ENCODE assay signal across 8 cellular contexts in the genomic region with DNA sequence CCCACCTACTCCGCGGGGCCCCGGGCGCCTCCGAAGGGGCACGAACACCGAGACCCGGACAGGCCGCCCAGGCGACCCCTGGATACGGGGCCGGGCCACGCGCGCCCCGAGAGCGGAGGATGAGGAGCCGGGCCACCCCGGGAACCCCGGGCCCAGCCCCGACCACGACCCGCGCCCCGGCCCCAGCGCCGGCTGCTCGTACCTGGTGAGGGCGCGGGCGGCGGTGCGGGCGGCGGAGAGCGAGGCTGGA. TPM values are rescaled to one million over a fixed set of nuclear protein-coding genes. Genes with fewer than 3 reads are reported as not detected.
DNase-seq lines count a peak whose midpoint lies in the region; ATAC-seq, FAIRE-seq and TF ChIP-seq lines count a peak whose summit lies in the region.

No MANE protein-coding gene starts in this region.

- FAIRE-seq in kidney (lab: Jason Lieb, UNC) = no peak

- H3K4me1 Mint-ChIP-seq in stimulated activated naive CD8-positive, alpha-beta T cell treated with anti-CD3 and anti-CD28 coated beads, Interleukin-15, Interleukin-2, amounts not matched to agents 100 ng/mL and 50 ng/mL, for 24 hours (ENCODE audit: low read depth) = peaks cover 15% of the 10 kb centered on the region
- peaks cover 24% of the 10 kb centered on the region for H3K4me1 Mint-ChIP-seq in activated CD4-positive, alpha-beta memory T cell treated with anti-CD3 and anti-CD28 coated beads, Interleukin-2, amount 10 ng/mL, durations not matched to agents 7 days and 5 days

- POLR2A ChIA-PET in activated CD4-positive, alpha-beta memory T cell treated with anti-CD3 and anti-CD28 coated beads, Interleukin-2, amount 10 ng/mL, durations not matched to agents 7 days and 5 days (lab: Charles Lee) = interaction anchor here (0.6 to 3.2 kb wide), 13 partner anchors 8 to 174 kb away, joined by 3 to 15 read pairs (median 5); partner anchors contain the start of genes CENPX, DCXR and LRRC45

- H3K36me3 Mint-ChIP-seq in stimulated activated naive CD8-positive, alpha-beta T cell treated with anti-CD3 and anti-CD28 coated beads, Interleukin-15, Interleukin-2, amounts not matched to agents 100 ng/mL and 50 ng/mL, for 24 hours (ENCODE audit: low read depth) = peaks cover 4% of the 10 kb centered on the region
- H3K36me3 Mint-ChIP-seq in activated CD4-positive, alpha-beta memory T cell treated with anti-CD3 and anti-CD28 coated beads, Interleukin-2, amount 10 ng/mL, durations not matched to agents 7 days and 5 days (ENCODE audit: low read depth) = peaks cover 9% of the 10 kb centered on the region

- intact Hi-C loops in kidney (cut with DNase I) = no loop called here
- intact Hi-C loops in thyroid gland (cut with DNase I) = no loop called here

- in situ Hi-C loops in ACHN (cut with HindIII; ENCODE audit: low pct_ligation_motif_present, low pct_unique_long_range_greater_than_20kb, low sequenced_read_pairs) = no loop called here

- peak overlapping the region; percentile 51 to 67 for H3K27ac ChIP-seq in kidney (ENCODE audit: low read depth in 2 of 2, low read length in 2 of 2)
- H3K27ac ChIP-seq in thyroid gland = peak overlapping the region; percentile 74 to 94 (median 85)

- ATAC-seq in stimulated activated naive CD8-positive, alpha-beta T cell treated with anti-CD3 and anti-CD28 coated beads, Interleukin-15, Interleukin-2, amounts not matched to agents 100 U/mL and 50 U/mL, for 24 hours = no peak
- ATAC-seq in HG02852 (IDR thresholded peaks at IDR 0.05; ENCODE audit: unreplicated experiment) = no peak

- H3K27me3 ChIP-seq in thyroid gland = no peaks in the 10 kb centered on the region

- no peak overlapping the region for H3K27ac Mint-ChIP-seq in stimulated activated naive CD8-positive, alpha-beta T cell treated with anti-CD3 and anti-CD28 coated beads, Interleukin-15, Interleukin-2, amounts not matched to agents 100 ng/mL and 50 ng/mL, for 24 hours
- H3K27ac Mint-ChIP-seq in activated CD4-positive, alpha-beta memory T cell treated with anti-CD3 and anti-CD28 coated beads, Interleukin-2, amount 10 ng/mL, durations not matched to agents 7 days and 5 days = peak overlapping the region; percentile 71

- H3K9me3 ChIP-seq in kidney (ENCODE audit: control insufficient read depth in 1 of 2, low read length in 2 of 2) = no peaks in the 10 kb centered on the region
- H3K9me3 ChIP-seq in thyroid gland = no peaks in the 10 kb centered on the region

- WGBS in thyroid gland, 2 donors = 3% methylated on average over 16 of the region's 36 CpGs; no CpG with 5 or more reads in 1 of the 2 donors

- no peak for TF ChIP-seq CTCF in kidney (IDR thresholded peaks at IDR 0.05; ENCODE audit: borderline replicate concordance, extremely low read depth, insufficient read depth)
- TF ChIP-seq CTCF in thyroid gland (IDR thresholded peaks at IDR 0.05) = no peak

- H3K9ac ChIP-seq in kidney (ENCODE audit: low read length in 2 of 2) = no peak overlapping the region

- H3K4me1 ChIP-seq in kidney (ENCODE audit: control insufficient read depth in 1 of 2, insufficient read depth in 1 of 2, low read depth in 1 of 2, low read length in 2 of 2) (peaks cover 13 to 31% of the 10 kb centered on the region in 2 donors), thyroid gland (peaks cover 18 to 37% of the 10 kb centered on the region in 2 donors)

- H3K4me3 ChIP-seq in kidney (ENCODE audit: low read length in 2 of 2) (peak overlapping the region in 1 of 2 donors; percentile 46), thyroid gland (replicated peaks in 1 of 3) (peak overlapping the region; percentile 47 to 86 (median 77))

- H3K36me3 ChIP-seq in kidney (ENCODE audit: control insufficient read depth in 1 of 2, insufficient read depth in 2 of 2, low read length in 2 of 2) = peaks cover 2 to 11% of the 10 kb centered on the region in 2 donors
- H3K36me3 ChIP-seq in thyroid gland = peaks cover 26 to 28% of the 10 kb centered on the region in 2 donors

- TF ChIP-seq POLR2A in thyroid gland (IDR thresholded peaks at IDR 0.05) = no peak

- peak overlapping the region; percentile 51 for H3K4me3 Mint-ChIP-seq in stimulated activated naive CD8-positive, alpha-beta T cell treated with anti-CD3 and anti-CD28 coated beads, Interleukin-15, Interleukin-2, amounts not matched to agents 100 ng/mL and 50 ng/mL, for 24 hours
- H3K4me3 Mint-ChIP-seq in activated CD4-positive, alpha-beta memory T cell treated with anti-CD3 and anti-CD28 coated beads, Interleukin-2, amount 10 ng/mL, durations not matched to agents 7 days and 5 days = peak overlapping the region; percentile 73

- no peak for DNase-seq in stimulated activated naive CD8-positive, alpha-beta T cell treated with anti-CD3 and anti-CD28 coated beads, Interleukin-15, Interleukin-2, amounts not matched to agents 100 U/mL and 50 U/mL, for 24 hours
- no peak for DNase-seq in activated CD4-positive, alpha-beta memory T cell treated with anti-CD3 and anti-CD28 coated beads, Interleukin-2, amount 10 ng/mL, durations not matched to agents 7 days and 5 days
- DNase-seq in kidney (no peak), thyroid gland (no peak), ACHN (no peak), KG1 (lab: John Stamatoyannopoulos, UW) (no peak)

- no peaks in the 10 kb centered on the region for H3K9me3 Mint-ChIP-seq in stimulated activated naive CD8-positive, alpha-beta T cell treated with anti-CD3 and anti-CD28 coated beads, Interleukin-15, Interleukin-2, amounts not matched to agents 100 ng/mL and 50 ng/mL, for 24 hours
- no peaks in the 10 kb centered on the region for H3K9me3 Mint-ChIP-seq in activated CD4-positive, alpha-beta memory T cell treated with anti-CD3 and anti-CD28 coated beads, Interleukin-2, amount 10 ng/mL, durations not matched to agents 7 days and 5 days

- H3K27me3 Mint-ChIP-seq in stimulated activated naive CD8-positive, alpha-beta T cell treated with anti-CD3 and anti-CD28 coated beads, Interleukin-15, Interleukin-2, amounts not matched to agents 100 ng/mL and 50 ng/mL, for 24 hours = no peaks in the 10 kb centered on the region
- no peaks in the 10 kb centered on the region for H3K27me3 Mint-ChIP-seq in activated CD4-positive, alpha-beta memory T cell treated with anti-CD3 and anti-CD28 coated beads, Interleukin-2, amount 10 ng/mL, durations not matched to agents 7 days and 5 days

- CTCF ChIA-PET in activated CD4-positive, alpha-beta memory T cell treated with anti-CD3 and anti-CD28 coated beads, Interleukin-2, amount 10 ng/mL, durations not matched to agents 7 days and 5 days (lab: Charles Lee) = interaction anchor here (1.1 to 1.6 kb wide), 2 partner anchors 16 to 60 kb away, joined by 4 to 8 read pairs; partner anchors contain the start of gene DCXR

RNA-seq across cellular contexts. Expression of gene FASN, which starts 0.2 kb away (rescaled TPM):
- total RNA-seq in activated CD4-positive, alpha-beta memory T cell treated with anti-CD3 and anti-CD28 coated beads, Interleukin-2, amount 10 ng/mL, durations not matched to agents 7 days and 5 days = 100 to 1,000 TPM; 181 to 191 TPM
- total RNA-seq in kidney (43.3 TPM), thyroid gland (10 to 100 TPM; 23.5 to 92.5 (median 77.3) TPM)
- polyA plus RNA-seq in kidney (ENCODE audit: insufficient read depth, low read depth, low replicate concordance) = 13.6 TPM

RNA-seq across cellular contexts. Expression of gene DUS1L, which starts 32.2 kb away (rescaled TPM):
- total RNA-seq in activated CD4-positive, alpha-beta memory T cell treated with anti-CD3 and anti-CD28 coated beads, Interleukin-2, amount 10 ng/mL, durations not matched to agents 7 days and 5 days = 10 to 100 TPM; 98.8 to 99.3 TPM
- total RNA-seq in kidney (84.8 TPM), thyroid gland (10 to 100 TPM; 58.7 to 90.5 (median 75.5) TPM)
- 102 TPM for polyA plus RNA-seq in kidney (ENCODE audit: insufficient read depth, low read depth, low replicate concordance)

RNA-seq across cellular contexts. Expression of gene GPS1, which starts 46.1 kb away (rescaled TPM):
- total RNA-seq in activated CD4-positive, alpha-beta memory T cell treated with anti-CD3 and anti-CD28 coated beads, Interleukin-2, amount 10 ng/mL, durations not matched to agents 7 days and 5 days = 10 to 100 TPM; 69.0 to 75.6 TPM
- total RNA-seq in kidney (99.3 TPM), thyroid gland (100 to 1,000 TPM in 2 of 4 donors, 10 to 100 TPM in 2; 80.1 to 164 (median 102) TPM)
- 149 TPM for polyA plus RNA-seq in kidney (ENCODE audit: insufficient read depth, low read depth, low replicate concordance)

RNA-seq across cellular contexts. Expression of gene RFNG, which starts 46.2 kb away (rescaled TPM):
- total RNA-seq in activated CD4-positive, alpha-beta memory T cell treated with anti-CD3 and anti-CD28 coated beads, Interleukin-2, amount 10 ng/mL, durations not matched to agents 7 days and 5 days = 10 to 100 TPM; 26.3 to 28.4 TPM
- total RNA-seq in kidney = 29.8 TPM
- polyA plus RNA-seq in kidney (ENCODE audit: insufficient read depth, low read depth, low replicate concordance) = 47.3 TPM
- total RNA-seq in thyroid gland = 10 to 100 TPM; 36.0 to 49.0 (median 38.3) TPM
